ENCODE assay signal across 18 cellular contexts in the genomic region with DNA sequence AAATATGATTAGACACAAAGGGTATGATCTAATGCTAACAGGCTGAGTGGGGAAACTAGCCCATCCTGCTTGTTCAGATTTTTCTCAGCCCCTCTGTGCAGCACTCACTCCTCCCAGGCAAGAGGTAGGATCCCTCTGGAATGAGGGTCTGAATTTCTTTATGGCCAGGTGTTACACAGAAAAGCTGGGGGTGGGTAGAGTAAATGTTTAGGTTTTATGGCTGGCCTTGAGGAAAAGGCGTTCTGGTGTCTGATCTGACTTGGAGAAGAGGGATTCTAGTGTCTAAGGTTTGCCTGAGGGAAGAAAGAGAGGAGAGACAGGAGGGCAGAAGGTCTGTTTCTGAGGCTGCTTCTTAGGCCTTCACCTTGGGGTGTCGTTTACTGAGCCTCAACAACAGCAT.
DNase-seq lines count a peak whose midpoint lies in the region; ATAC-seq, FAIRE-seq and TF ChIP-seq lines count a peak whose summit lies in the region.
"Had no signal": no experiment of that assay in that cellular context is flagged by ENCODE, and none has a peak within 500 bp of the region (broad histone marks: within the 10 kb centered on the region; RNA-seq: fewer than 3 reads in every experiment).

No MANE protein-coding gene starts in this region.

- TF ChIP-seq EP300 in GM12878 (IDR thresholded peaks at IDR 0.05; ENCODE audit: borderline replicate concordance in 1 of 2, control insufficient read depth in 1 of 2, low read depth in 2 of 2, low read length in 2 of 2): no peak

- FAIRE-seq in GM12892 (lab: Jason Lieb, UNC): peak; percentile 30
- no peak for FAIRE-seq in GM12878 (lab: Jason Lieb, UNC)
- FAIRE-seq: GM12891 had no signal

- H3K27ac ChIP-seq in GM12878 (ENCODE audit: control insufficient read depth, insufficient read depth) (no peak overlapping the region), endodermal cell (ENCODE audit: low read depth, low read length) (no peak overlapping the region), trophoblast cell (ENCODE audit: low read depth, low read length) (no peak overlapping the region)
- H3K27ac ChIP-seq: BLaER1 treated with 17β-estradiol and CSF1 and Interleukin-3, amounts not matched to agents 10 nM and 100 nM; HL-60 had no signal

- no peak for TF ChIP-seq CTCF in GM12878 (IDR thresholded peaks at IDR 0.05 in 2 of 3, conservative IDR thresholded peaks at IDR 0.05 in 1 of 3; ENCODE audit: control insufficient read depth in 2 of 3, extremely low read depth in 1 of 3, insufficient read depth in 1 of 3, low read depth in 3 of 3, low read length in 3 of 3)
- no peak for TF ChIP-seq CTCF in endodermal cell (conservative IDR thresholded peaks at IDR 0.05)
- TF ChIP-seq CTCF in WTC11 (IDR thresholded peaks at IDR 0.05): no peak

- H3K4ac ChIP-seq in trophoblast cell (ENCODE audit: low read depth, low read length): no peak overlapping the region

- H2BK12ac ChIP-seq in trophoblast cell (ENCODE audit: low read length): no peak overlapping the region

- H3K4me1 Mint-ChIP-seq in endodermal cell (peaks cover 4% of the 10 kb centered on the region), WTC11 (peaks cover 4% of the 10 kb centered on the region)
- H3K4me1 Mint-ChIP-seq: CD4-positive, CD25-positive, alpha-beta regulatory T cell had no signal

- H3K27ac Mint-ChIP-seq in endodermal cell (peak overlapping the region; percentile 2), WTC11 (no peak overlapping the region)
- H3K27ac Mint-ChIP-seq: CD4-positive, CD25-positive, alpha-beta regulatory T cell; HFFc6 had no signal

- H3K18ac ChIP-seq in trophoblast cell (ENCODE audit: low read length): no peak overlapping the region

- H3K9me3 ChIP-seq in GM12878 (replicated peaks; ENCODE audit: control insufficient read depth, insufficient read depth, low read length): no peaks in the 10 kb centered on the region; the same call in 2 of the 3 replicates
- H3K9me3 ChIP-seq in endodermal cell (ENCODE audit: control insufficient read depth, low read length): no peaks in the 10 kb centered on the region
- H3K9me3 ChIP-seq in trophoblast cell (ENCODE audit: insufficient read depth, low read depth, low read length): no peaks in the 10 kb centered on the region
- H3K9me3 ChIP-seq: BLaER1 treated with 17β-estradiol and CSF1 and Interleukin-3, amounts not matched to agents 10 nM and 100 nM had no signal

- H3K4me3 Mint-ChIP-seq in endodermal cell (no peak overlapping the region), WTC11 (no peak overlapping the region)
- H3K4me3 Mint-ChIP-seq: CD4-positive, CD25-positive, alpha-beta regulatory T cell; HFFc6 had no signal

- H3K36me3 ChIP-seq in GM12878 (ENCODE audit: control insufficient read depth in 2 of 2, insufficient read depth in 2 of 2, low read length in 1 of 2) (no peaks in the 10 kb centered on the region), endodermal cell (ENCODE audit: control insufficient read depth, insufficient read depth, low read length) (no peaks in the 10 kb centered on the region), trophoblast cell (ENCODE audit: control insufficient read depth in 1 of 2, insufficient read depth in 2 of 2, low read length in 2 of 2) (no peaks in the 10 kb centered on the region)
- H3K36me3 ChIP-seq: BLaER1 treated with 17β-estradiol and CSF1 and Interleukin-3, amounts not matched to agents 10 nM and 100 nM had no signal

- no peaks in the 10 kb centered on the region for H4K20me1 ChIP-seq in GM12878 (ENCODE audit: control insufficient read depth, insufficient read depth)
- H4K20me1 ChIP-seq: BLaER1 treated with 17β-estradiol and CSF1 and Interleukin-3, amounts not matched to agents 10 nM and 100 nM had no signal

- POLR2A ChIA-PET in GM12878 (lab: Charles Lee): interaction anchor here (0.6 kb wide), 1 partner anchor 1244 kb away, joined by 4 read pairs; no protein-coding TSS in a partner anchor
- POLR2A ChIA-PET in WTC11 (lab: Charles Lee): no interaction called here

- no peak overlapping the region for H2BK5ac ChIP-seq in trophoblast cell (ENCODE audit: low read depth, low read length, poor library complexity)

- TF ChIP-seq POLR2A in GM12892 (IDR thresholded peaks at IDR 0.05; ENCODE audit: low read depth, low read length): no peak
- TF ChIP-seq POLR2A in GM12878 (IDR thresholded peaks at IDR 0.05; ENCODE audit: low read depth, low read length): no peak

- no peak overlapping the region for H2AK5ac ChIP-seq in trophoblast cell (ENCODE audit: low read length)

- no peaks in the 10 kb centered on the region for H3K27me3 ChIP-seq in GM12878 (replicated peaks in 1 of 2; ENCODE audit: control insufficient read depth in 2 of 2, insufficient read depth in 2 of 2, low read length in 1 of 2)
- H3K27me3 ChIP-seq in endodermal cell (ENCODE audit: control insufficient read depth, insufficient read depth, low read length, poor library complexity, severe bottlenecking): no peaks in the 10 kb centered on the region
- no peaks in the 10 kb centered on the region for H3K27me3 ChIP-seq in trophoblast cell (ENCODE audit: insufficient read depth, low read length)
- H3K27me3 ChIP-seq: BLaER1 treated with 17β-estradiol and CSF1 and Interleukin-3, amounts not matched to agents 10 nM and 100 nM had no signal

- in situ Hi-C loops in GM12878 (cut with MboI): no loop called here

- H3K79me2 ChIP-seq in GM12878 (ENCODE audit: control insufficient read depth, insufficient read depth, low read length) (no peaks in the 10 kb centered on the region), trophoblast cell (ENCODE audit: control insufficient read depth, insufficient read depth, low read length, poor library complexity) (no peaks in the 10 kb centered on the region)

- H4K8ac ChIP-seq in trophoblast cell (ENCODE audit: low read depth, low read length): no peak overlapping the region

- H2AFZ ChIP-seq in GM12878 (ENCODE audit: control insufficient read depth, low read depth, low read length): peak overlapping the region; percentile 29; the same call in 1 of the 2 replicates
- H2AFZ ChIP-seq in trophoblast cell (ENCODE audit: insufficient read depth, low read length, poor library complexity): no peak overlapping the region

- H4K91ac ChIP-seq in trophoblast cell (ENCODE audit: low read depth, low read length): no peak overlapping the region

- H4K12ac ChIP-seq in trophoblast cell (ENCODE audit: low read depth, low read length): no peak overlapping the region

- H3K4me1 ChIP-seq in GM12878 (ENCODE audit: control insufficient read depth, insufficient read depth, low read length) (no peaks in the 10 kb centered on the region), endodermal cell (ENCODE audit: control insufficient read depth, insufficient read depth, low read length) (no peaks in the 10 kb centered on the region), trophoblast cell (ENCODE audit: control insufficient read depth in 1 of 2, insufficient read depth in 2 of 2, low read length in 2 of 2) (peaks cover 0 to 5% of the 10 kb centered on the region in 2 experiments)

- TF ChIP-seq RAD21 in GM12878 (IDR thresholded peaks at IDR 0.05; ENCODE audit: insufficient read depth, low read depth, low read length): no peak

- no peak overlapping the region for H3K23ac ChIP-seq in trophoblast cell (ENCODE audit: low read length)

- SMC1A ChIA-PET in GM12878 (lab: Charles Lee; ENCODE audit: uncharacterized antibody, unreplicated experiment): interaction anchor here (1.0 kb wide), 1 partner anchor 10 kb away, joined by 5 read pairs; no protein-coding TSS in a partner anchor

- CTCF ChIA-PET in GM12878 (lab: Yijun Ruan, JAX): interaction anchor here (1.1 kb wide), 1 partner anchor 8 kb away, joined by 3 read pairs; no protein-coding TSS in a partner anchor
- CTCF ChIA-PET in WTC11 (lab: Charles Lee): no interaction called here

- DNase-seq in GM12892 (ENCODE audit: insufficient read length) (no peak), GM12878 (ENCODE audit: low read depth, low spot score) (no peak), endodermal cell (no peak), trophoblast cell (peak in 1 of 2 donors; percentile 30), WTC11 (ENCODE audit: low spot score) (no peak), NCI-H526 (lab: John Stamatoyannopoulos, UW) (no peak), T-helper 9 cell (no peak)
- DNase-seq in stimulated activated CD4-positive, alpha-beta T cell treated with anti-CD3 and anti-CD28 coated beads, Interleukin-2, amount 100 ng/mL, for 48 hours: no peak
- DNase-seq: ACHN; Calu3; CD4-positive, CD25-positive, alpha-beta regulatory T cell; DMS 273 treated with DMSO at 0.1 percent for 48 hours; GOT3; HCEC 1CT; HFFc6 had no signal

- H3K4me2 ChIP-seq in GM12878 (ENCODE audit: control insufficient read depth, insufficient read depth): no peak overlapping the region
- peak overlapping the region; percentile 29 for H3K4me2 ChIP-seq in trophoblast cell (ENCODE audit: low read length)
- H3K4me2 ChIP-seq: BLaER1 treated with 17β-estradiol and CSF1 and Interleukin-3, amounts not matched to agents 10 nM and 100 nM had no signal

- BruUV-seq in GM12878 (replicated peaks; lab: Mats Ljungman, UMichigan): no TSS peak

- 6% methylated on average over 2 of the region's 2 CpGs for WGBS in GM12878 (ENCODE audit: insufficient coverage, insufficient replicate concordance, low lambda C conversion rate, missing lambda C conversion rate)
- 92 to 100% methylated on average over 2 of the region's 2 CpGs for WGBS in endodermal cell (ENCODE audit: insufficient coverage in 1 of 2, insufficient read length in 1 of 2), 2 experiments
- WGBS in trophoblast cell (ENCODE audit: extremely low coverage, insufficient coverage, insufficient read length): no CpG with 5 or more reads among the region's 2 CpGs

- no peak overlapping the region for H3K14ac ChIP-seq in trophoblast cell (ENCODE audit: low read length)

- H3K36me3 Mint-ChIP-seq in endodermal cell (ENCODE audit: low read depth) (no peaks in the 10 kb centered on the region), WTC11 (no peaks in the 10 kb centered on the region)
- H3K36me3 Mint-ChIP-seq: CD4-positive, CD25-positive, alpha-beta regulatory T cell had no signal

- H3K9ac ChIP-seq in GM12878 (ENCODE audit: control insufficient read depth, insufficient read depth, low read length) (no peak overlapping the region), endodermal cell (ENCODE audit: extremely low read depth, low read length, poor library complexity, severe bottlenecking) (no peak overlapping the region), trophoblast cell (ENCODE audit: low read length) (no peak overlapping the region)
- H3K9ac ChIP-seq: BLaER1 treated with 17β-estradiol and CSF1 and Interleukin-3, amounts not matched to agents 10 nM and 100 nM had no signal

- intact Hi-C loops in GM12878 (cut with micrococcal nuclease; ENCODE audit: unreplicated experiment): no loop called here

- RAD21 ChIA-PET in GM12878 (lab: Charles Lee; ENCODE audit: unreplicated experiment): no interaction called here

- ATAC-seq in GM12878: no peak
- no peak for ATAC-seq in WTC11

- no peaks in the 10 kb centered on the region for H3K79me1 ChIP-seq in trophoblast cell (ENCODE audit: low read length)

- H3K4me3 ChIP-seq in GM12878 (no peak overlapping the region), endodermal cell (ENCODE audit: low read length) (no peak overlapping the region), trophoblast cell (ENCODE audit: low read depth, low read length) (no peak overlapping the region)
- H3K4me3 ChIP-seq: BLaER1 treated with 17β-estradiol and CSF1 and Interleukin-3, amounts not matched to agents 10 nM and 100 nM had no signal

- H3K9me3 Mint-ChIP-seq in endodermal cell: no peaks in the 10 kb centered on the region
- H3K9me3 Mint-ChIP-seq in WTC11: no peaks in the 10 kb centered on the region
- H3K9me3 Mint-ChIP-seq: HFFc6 had no signal

- no peak overlapping the region for H2BK120ac ChIP-seq in trophoblast cell (ENCODE audit: insufficient read depth, low read length, poor library complexity)

- no peaks in the 10 kb centered on the region for H3K27me3 Mint-ChIP-seq in endodermal cell (ENCODE audit: insufficient read depth)
- no peaks in the 10 kb centered on the region for H3K27me3 Mint-ChIP-seq in WTC11 (ENCODE audit: low read depth)
